ENCODE assay signal across 8 cellular contexts in the genomic region with DNA sequence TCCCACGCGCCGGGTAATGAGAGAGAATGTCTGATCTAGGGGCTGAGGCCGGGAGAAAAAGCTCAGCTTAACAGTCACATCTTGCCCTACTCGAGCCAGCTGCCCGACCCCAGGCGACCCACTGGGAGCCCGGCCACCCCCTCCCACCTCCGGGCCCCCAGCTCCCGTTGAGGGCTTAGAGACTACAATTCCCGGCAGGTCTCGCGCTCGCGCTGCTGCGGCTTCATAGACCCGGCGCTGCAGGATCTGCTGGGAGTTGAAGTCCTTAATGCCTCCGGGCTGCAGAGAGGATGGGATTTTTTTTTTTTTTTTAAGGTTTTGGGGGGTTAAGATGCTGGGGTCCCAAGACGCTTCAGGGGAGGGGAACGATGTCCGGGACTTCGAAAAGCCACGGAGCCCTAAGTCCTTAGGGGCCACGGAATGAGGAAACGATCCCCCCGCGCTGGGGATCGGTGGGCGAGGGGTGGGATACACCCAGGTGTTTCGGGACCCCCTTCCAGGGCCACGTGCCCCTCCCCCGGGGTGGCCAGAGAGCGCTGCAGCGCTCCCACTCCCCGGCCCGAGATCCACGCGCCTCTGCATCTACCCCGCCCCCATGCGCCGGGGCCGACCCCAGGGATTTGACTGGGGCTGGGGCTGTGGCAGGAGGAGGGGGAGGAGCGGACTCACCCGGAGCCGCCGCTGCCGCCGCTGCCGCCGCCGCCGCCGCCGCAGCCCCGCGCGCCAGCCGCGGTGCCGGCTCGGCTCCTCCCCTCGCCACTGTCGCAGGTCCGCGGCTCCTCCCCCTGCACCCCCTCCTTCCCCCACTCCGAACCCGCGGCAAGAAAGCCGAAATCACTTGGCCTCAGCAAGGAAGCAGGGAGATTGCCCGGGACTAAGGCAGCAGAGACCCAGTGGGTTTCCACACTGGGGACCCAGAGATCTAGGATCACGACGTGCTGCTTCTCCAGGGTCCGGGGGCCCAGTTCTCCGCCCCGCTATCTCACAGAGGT. TPM values are rescaled to one million over a fixed set of nuclear protein-coding genes. Genes with fewer than 3 reads are reported as not detected.
DNase-seq lines count a peak whose midpoint lies in the region; ATAC-seq and TF ChIP-seq lines count a peak whose summit lies in the region.

A gene with protein sequence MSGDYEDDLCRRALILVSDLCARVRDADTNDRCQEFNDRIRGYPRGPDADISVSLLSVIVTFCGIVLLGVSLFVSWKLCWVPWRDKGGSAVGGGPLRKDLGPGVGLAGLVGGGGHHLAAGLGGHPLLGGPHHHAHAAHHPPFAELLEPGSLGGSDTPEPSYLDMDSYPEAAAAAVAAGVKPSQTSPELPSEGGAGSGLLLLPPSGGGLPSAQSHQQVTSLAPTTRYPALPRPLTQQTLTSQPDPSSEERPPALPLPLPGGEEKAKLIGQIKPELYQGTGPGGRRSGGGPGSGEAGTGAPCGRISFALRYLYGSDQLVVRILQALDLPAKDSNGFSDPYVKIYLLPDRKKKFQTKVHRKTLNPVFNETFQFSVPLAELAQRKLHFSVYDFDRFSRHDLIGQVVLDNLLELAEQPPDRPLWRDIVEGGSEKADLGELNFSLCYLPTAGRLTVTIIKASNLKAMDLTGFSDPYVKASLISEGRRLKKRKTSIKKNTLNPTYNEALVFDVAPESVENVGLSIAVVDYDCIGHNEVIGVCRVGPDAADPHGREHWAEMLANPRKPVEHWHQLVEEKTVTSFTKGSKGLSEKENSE (minus strand): TSS at position 761 of the 992 bp plus-strand sequence. CDS start 2,470 bp downstream, outside the sequence.

- H3K9ac ChIP-seq in DND-41 (ENCODE audit: low read depth, low read length): no peak within 1 kb of the TSS

- peak within 1 kb of the TSS; percentile 82 to 83 for H3K4me3 Mint-ChIP-seq in activated T-cell treated with anti-CD3 and anti-CD28 coated beads, Interleukin-2, amount 50 U/mL, for 72 hours

- peaks cover 10% of the 10 kb centered on the region for H3K4me1 Mint-ChIP-seq in activated T-cell treated with anti-CD3 and anti-CD28 coated beads, Interleukin-2, amount 50 U/mL, for 72 hours (ENCODE audit: low read depth)

- H3K4me1 ChIP-seq in DND-41 (ENCODE audit: insufficient read depth, low read length) (no peaks in the 10 kb centered on the region), cardiac muscle cell (ENCODE audit: low read depth) (no peaks in the 10 kb centered on the region)

- no peak within 1 kb of the TSS for H3K4me3 ChIP-seq in DND-41 (ENCODE audit: low read depth in 1 of 2, low read length in 2 of 2)
- H3K4me3 ChIP-seq in cardiac muscle cell: peak within 1 kb of the TSS; percentile 98

- DNase-seq in DND-41: peak; percentile 12
- peak in 2 of 3 experiments; percentile 68 to 76 for DNase-seq in NCI-H1417 (lab: John Stamatoyannopoulos, UW)
- DNase-seq in activated T-cell treated with anti-CD3 and anti-CD28 coated beads, Interleukin-2, amount 50 U/mL, for 72 hours: peak; percentile 49 to 51
- peak; percentile 69 to 80 for DNase-seq in cardiac muscle cell (ENCODE audit: low read depth in 1 of 2, low spot score in 1 of 2)
- DNase-seq in pons (ENCODE audit: low spot score): peak; percentile 45
- DNase-seq in NCI-H2029 treated with DMSO at 0.1 percent for 48 hours (lab: John Stamatoyannopoulos, UW): no peak

- H3K9me3 Mint-ChIP-seq in activated T-cell treated with anti-CD3 and anti-CD28 coated beads, Interleukin-2, amount 50 U/mL, for 72 hours: peaks cover 0 to 1% of the 10 kb centered on the region in 2 donors

- no peak for ATAC-seq in DND-41 (ENCODE audit: insufficient read depth, low read depth)
- ATAC-seq in activated T-cell treated with anti-CD3 and anti-CD28 coated beads, Interleukin-2, amount 50 U/mL, for 72 hours (replicated peaks in 1 of 2): peak; percentile 77 to 87
- ATAC-seq in GM19455 (IDR thresholded peaks at IDR 0.05; ENCODE audit: unreplicated experiment): no peak
- no peak for ATAC-seq in GM19397 (IDR thresholded peaks at IDR 0.05; ENCODE audit: unreplicated experiment)

- H3K27me3 Mint-ChIP-seq in activated T-cell treated with anti-CD3 and anti-CD28 coated beads, Interleukin-2, amount 50 U/mL, for 72 hours (ENCODE audit: low read depth): peaks cover 30% of the 10 kb centered on the region

- H3K36me3 Mint-ChIP-seq in activated T-cell treated with anti-CD3 and anti-CD28 coated beads, Interleukin-2, amount 50 U/mL, for 72 hours (ENCODE audit: insufficient read depth in 2 of 2): peaks cover 0 to 6% of the 10 kb centered on the region in 2 donors

- H3K27me3 ChIP-seq in DND-41 (ENCODE audit: insufficient read depth, low read length, poor library complexity) (peaks cover 4% of the 10 kb centered on the region), cardiac muscle cell (peaks cover 50% of the 10 kb centered on the region)

- H3K36me3 ChIP-seq in DND-41 (ENCODE audit: insufficient read depth, low read length): no peaks in the 10 kb centered on the region
- H3K36me3 ChIP-seq in cardiac muscle cell: no peaks in the 10 kb centered on the region

- H3K27ac ChIP-seq in DND-41 (ENCODE audit: low read length) (no peak within 1 kb of the TSS), cardiac muscle cell (no peak within 1 kb of the TSS)

- H3K27ac Mint-ChIP-seq in activated T-cell treated with anti-CD3 and anti-CD28 coated beads, Interleukin-2, amount 50 U/mL, for 72 hours: no peak within 1 kb of the TSS

- TF ChIP-seq CTCF in DND-41 (IDR thresholded peaks at IDR 0.05; ENCODE audit: borderline replicate concordance, extremely low read depth, low read length, poor library complexity, severe bottlenecking): no peak
- TF ChIP-seq CTCF in cardiac muscle cell (IDR thresholded peaks at IDR 0.05; ENCODE audit: low read depth, low read length): no peak

- no peaks in the 10 kb centered on the region for H4K20me1 ChIP-seq in DND-41 (ENCODE audit: insufficient read depth, low read length)

- H3K9me3 ChIP-seq in DND-41 (ENCODE audit: insufficient read depth, low read length, severe bottlenecking): peaks cover 4% of the 10 kb centered on the region
- H3K9me3 ChIP-seq in cardiac muscle cell (ENCODE audit: low read depth): no peaks in the 10 kb centered on the region

- no peak within 1 kb of the TSS for H2AFZ ChIP-seq in DND-41 (ENCODE audit: low read depth, low read length)

- no peaks in the 10 kb centered on the region for H3K79me2 ChIP-seq in DND-41 (ENCODE audit: insufficient read depth, low read length)

- H3K4me2 ChIP-seq in DND-41 (ENCODE audit: insufficient read depth, low read length): no peak within 1 kb of the TSS

RNA-seq across cellular contexts. Expression of the gene that starts here (rescaled TPM):
- total RNA-seq in activated T-cell treated with anti-CD3 and anti-CD28 coated beads, Interleukin-2, amount 50 U/mL, for 72 hours: under 1 TPM; 0.41 to 0.72 TPM
- total RNA-seq in cardiac muscle cell: 1.9 and 4.7 TPM in 2 replicates
- 2.1 and 4.3 TPM in 2 replicates for polyA plus RNA-seq in cardiac muscle cell

Comparison
In these comparisons a context has a peak if more than half of its experiments do, and no peak if none do; other contexts are left out.
1. Peak in DNase-seq and ATAC-seq in activated T-cell treated with anti-CD3 and anti-CD28 coated beads, Interleukin-2, amount 50 U/mL, for 72 hours; RNA of the gene not detected or under 1 TPM.